1 cellular context compared by ENCODE assay signal in genomic region chr4:1492636-1493539, GRCh38.
TF ChIP-seq lines count a peak whose summit lies in the region.

No MANE protein-coding gene starts in this region.

TF ChIP-seq in HepG2, 621 proteins besides CTCF, POLR2A, EP300 and RAD21 (continued from another document):
- no peak for TF ChIP-seq ZNF687 (CRISPR knock-in tag; IDR thresholded peaks at IDR 0.05)
- no peak for TF ChIP-seq GATAD2A (CRISPR knock-in tag; IDR thresholded peaks at IDR 0.05)
- TF ChIP-seq IKZF4 (CRISPR knock-in tag; IDR thresholded peaks at IDR 0.05; ENCODE audit: borderline replicate concordance, low read depth, not compliant biosample characterization) = no peak
- TF ChIP-seq IRF2 (CRISPR knock-in tag; IDR thresholded peaks at IDR 0.05) = no peak
- no peak for TF ChIP-seq ZFP62 (CRISPR knock-in tag; IDR thresholded peaks at IDR 0.05)
- TF ChIP-seq ZBTB25 (CRISPR knock-in tag; IDR thresholded peaks at IDR 0.05) = no peak
- no peak for TF ChIP-seq ZBTB33 (CRISPR knock-in tag; IDR thresholded peaks at IDR 0.05)
